ENCODE assay signal across 1 cellular context in the genomic region with DNA sequence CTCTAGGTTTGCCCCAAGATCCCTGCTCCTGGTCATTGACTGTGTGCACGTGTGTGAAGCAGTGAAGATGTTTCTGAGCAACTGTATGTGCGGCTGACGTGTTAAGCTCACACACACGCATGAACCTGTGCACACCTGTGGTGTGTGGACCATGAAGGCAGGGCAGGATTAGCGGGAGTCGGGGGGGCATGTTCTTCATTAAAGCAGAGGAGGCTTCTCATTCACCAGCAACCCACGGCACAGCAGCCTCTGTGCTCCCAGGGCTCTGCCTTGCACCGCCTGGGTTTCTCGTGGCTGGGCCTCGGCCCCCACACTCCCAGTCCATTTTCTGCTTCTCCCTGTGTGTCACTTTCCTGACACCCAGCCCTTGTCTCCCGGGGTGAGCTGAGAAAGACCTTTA.
TF ChIP-seq lines count a peak whose summit lies in the region.

No MANE protein-coding gene starts in this region.

TF ChIP-seq in WTC11, 78 proteins besides CTCF, POLR2A, EP300 and RAD21 (continued from another document):
- TF ChIP-seq, protein P1, sequence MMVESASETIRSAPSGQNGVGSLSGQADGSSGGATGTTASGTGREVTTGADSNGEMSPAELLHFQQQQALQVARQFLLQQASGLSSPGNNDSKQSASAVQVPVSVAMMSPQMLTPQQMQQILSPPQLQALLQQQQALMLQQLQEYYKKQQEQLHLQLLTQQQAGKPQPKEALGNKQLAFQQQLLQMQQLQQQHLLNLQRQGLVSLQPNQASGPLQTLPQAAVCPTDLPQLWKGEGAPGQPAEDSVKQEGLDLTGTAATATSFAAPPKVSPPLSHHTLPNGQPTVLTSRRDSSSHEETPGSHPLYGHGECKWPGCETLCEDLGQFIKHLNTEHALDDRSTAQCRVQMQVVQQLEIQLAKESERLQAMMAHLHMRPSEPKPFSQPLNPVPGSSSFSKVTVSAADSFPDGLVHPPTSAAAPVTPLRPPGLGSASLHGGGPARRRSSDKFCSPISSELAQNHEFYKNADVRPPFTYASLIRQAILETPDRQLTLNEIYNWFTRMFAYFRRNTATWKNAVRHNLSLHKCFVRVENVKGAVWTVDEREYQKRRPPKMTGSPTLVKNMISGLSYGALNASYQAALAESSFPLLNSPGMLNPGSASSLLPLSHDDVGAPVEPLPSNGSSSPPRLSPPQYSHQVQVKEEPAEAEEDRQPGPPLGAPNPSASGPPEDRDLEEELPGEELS (CRISPR knock-in tag; IDR thresholded peaks at IDR 0.05), result no peak
- TF ChIP-seq, protein P2, sequence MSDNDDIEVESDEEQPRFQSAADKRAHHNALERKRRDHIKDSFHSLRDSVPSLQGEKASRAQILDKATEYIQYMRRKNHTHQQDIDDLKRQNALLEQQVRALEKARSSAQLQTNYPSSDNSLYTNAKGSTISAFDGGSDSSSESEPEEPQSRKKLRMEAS (CRISPR knock-in tag; IDR thresholded peaks at IDR 0.05), result no peak
- TF ChIP-seq SOX15 (CRISPR knock-in tag; IDR thresholded peaks at IDR 0.05), result no peak
- no peak for TF ChIP-seq ZNF396 (CRISPR knock-in tag; IDR thresholded peaks at IDR 0.05; ENCODE audit: borderline replicate concordance)
- TF ChIP-seq, protein P3, sequence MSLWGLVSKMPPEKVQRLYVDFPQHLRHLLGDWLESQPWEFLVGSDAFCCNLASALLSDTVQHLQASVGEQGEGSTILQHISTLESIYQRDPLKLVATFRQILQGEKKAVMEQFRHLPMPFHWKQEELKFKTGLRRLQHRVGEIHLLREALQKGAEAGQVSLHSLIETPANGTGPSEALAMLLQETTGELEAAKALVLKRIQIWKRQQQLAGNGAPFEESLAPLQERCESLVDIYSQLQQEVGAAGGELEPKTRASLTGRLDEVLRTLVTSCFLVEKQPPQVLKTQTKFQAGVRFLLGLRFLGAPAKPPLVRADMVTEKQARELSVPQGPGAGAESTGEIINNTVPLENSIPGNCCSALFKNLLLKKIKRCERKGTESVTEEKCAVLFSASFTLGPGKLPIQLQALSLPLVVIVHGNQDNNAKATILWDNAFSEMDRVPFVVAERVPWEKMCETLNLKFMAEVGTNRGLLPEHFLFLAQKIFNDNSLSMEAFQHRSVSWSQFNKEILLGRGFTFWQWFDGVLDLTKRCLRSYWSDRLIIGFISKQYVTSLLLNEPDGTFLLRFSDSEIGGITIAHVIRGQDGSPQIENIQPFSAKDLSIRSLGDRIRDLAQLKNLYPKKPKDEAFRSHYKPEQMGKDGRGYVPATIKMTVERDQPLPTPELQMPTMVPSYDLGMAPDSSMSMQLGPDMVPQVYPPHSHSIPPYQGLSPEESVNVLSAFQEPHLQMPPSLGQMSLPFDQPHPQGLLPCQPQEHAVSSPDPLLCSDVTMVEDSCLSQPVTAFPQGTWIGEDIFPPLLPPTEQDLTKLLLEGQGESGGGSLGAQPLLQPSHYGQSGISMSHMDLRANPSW (CRISPR knock-in tag; conservative IDR thresholded peaks at IDR 0.05; ENCODE audit: low read depth), result no peak
- no peak for TF ChIP-seq ZNF416 (CRISPR knock-in tag; IDR thresholded peaks at IDR 0.05)
- TF ChIP-seq SMAD3 (CRISPR knock-in tag; IDR thresholded peaks at IDR 0.05; ENCODE audit: borderline replicate concordance), result no peak
- TF ChIP-seq, protein P4, sequence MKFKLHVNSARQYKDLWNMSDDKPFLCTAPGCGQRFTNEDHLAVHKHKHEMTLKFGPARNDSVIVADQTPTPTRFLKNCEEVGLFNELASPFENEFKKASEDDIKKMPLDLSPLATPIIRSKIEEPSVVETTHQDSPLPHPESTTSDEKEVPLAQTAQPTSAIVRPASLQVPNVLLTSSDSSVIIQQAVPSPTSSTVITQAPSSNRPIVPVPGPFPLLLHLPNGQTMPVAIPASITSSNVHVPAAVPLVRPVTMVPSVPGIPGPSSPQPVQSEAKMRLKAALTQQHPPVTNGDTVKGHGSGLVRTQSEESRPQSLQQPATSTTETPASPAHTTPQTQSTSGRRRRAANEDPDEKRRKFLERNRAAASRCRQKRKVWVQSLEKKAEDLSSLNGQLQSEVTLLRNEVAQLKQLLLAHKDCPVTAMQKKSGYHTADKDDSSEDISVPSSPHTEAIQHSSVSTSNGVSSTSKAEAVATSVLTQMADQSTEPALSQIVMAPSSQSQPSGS (CRISPR knock-in tag; IDR thresholded peaks at IDR 0.05; ENCODE audit: borderline replicate concordance, low read depth), result no peak
- TF ChIP-seq, protein P5, sequence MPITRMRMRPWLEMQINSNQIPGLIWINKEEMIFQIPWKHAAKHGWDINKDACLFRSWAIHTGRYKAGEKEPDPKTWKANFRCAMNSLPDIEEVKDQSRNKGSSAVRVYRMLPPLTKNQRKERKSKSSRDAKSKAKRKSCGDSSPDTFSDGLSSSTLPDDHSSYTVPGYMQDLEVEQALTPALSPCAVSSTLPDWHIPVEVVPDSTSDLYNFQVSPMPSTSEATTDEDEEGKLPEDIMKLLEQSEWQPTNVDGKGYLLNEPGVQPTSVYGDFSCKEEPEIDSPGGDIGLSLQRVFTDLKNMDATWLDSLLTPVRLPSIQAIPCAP (CRISPR knock-in tag; IDR thresholded peaks at IDR 0.05), result no peak
- no peak for TF ChIP-seq NFATC4 (CRISPR knock-in tag; IDR thresholded peaks at IDR 0.05)
- TF ChIP-seq, protein P6, sequence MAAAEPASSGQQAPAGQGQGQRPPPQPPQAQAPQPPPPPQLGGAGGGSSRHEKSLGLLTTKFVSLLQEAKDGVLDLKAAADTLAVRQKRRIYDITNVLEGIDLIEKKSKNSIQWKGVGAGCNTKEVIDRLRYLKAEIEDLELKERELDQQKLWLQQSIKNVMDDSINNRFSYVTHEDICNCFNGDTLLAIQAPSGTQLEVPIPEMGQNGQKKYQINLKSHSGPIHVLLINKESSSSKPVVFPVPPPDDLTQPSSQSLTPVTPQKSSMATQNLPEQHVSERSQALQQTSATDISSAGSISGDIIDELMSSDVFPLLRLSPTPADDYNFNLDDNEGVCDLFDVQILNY (CRISPR knock-in tag; IDR thresholded peaks at IDR 0.05), result no peak
- no peak for TF ChIP-seq RELA (CRISPR knock-in tag; IDR thresholded peaks at IDR 0.05; ENCODE audit: borderline replicate concordance)
- no peak for TF ChIP-seq ZNF232 (CRISPR knock-in tag; IDR thresholded peaks at IDR 0.05)
